ENCODE assay signal across 18 cellular contexts in the genomic region with DNA sequence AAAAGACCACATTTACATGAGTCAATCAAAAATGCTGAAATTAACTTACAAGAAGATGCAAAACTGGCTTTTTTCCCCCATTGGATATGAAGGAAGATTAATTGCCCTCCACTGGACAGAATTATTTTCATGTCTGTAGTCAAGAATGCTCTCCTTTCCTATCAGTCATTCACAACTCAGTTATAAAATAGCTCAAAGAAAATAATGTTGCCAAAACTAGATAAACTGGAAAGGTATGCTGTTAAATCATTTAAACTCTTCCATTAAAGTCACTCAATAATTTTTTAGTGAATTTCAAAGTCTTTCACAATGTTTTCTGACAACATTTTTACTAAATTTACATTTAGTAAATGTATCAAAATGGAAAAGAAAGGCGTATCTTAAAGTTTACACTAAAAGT.
DNase-seq lines count a peak whose midpoint lies in the region; ATAC-seq, FAIRE-seq and TF ChIP-seq lines count a peak whose summit lies in the region.
"Had no signal": no experiment of that assay in that cellular context is flagged by ENCODE, and none has a peak within 500 bp of the region (broad histone marks: within the 10 kb centered on the region; RNA-seq: fewer than 3 reads in every experiment).

No MANE protein-coding gene starts in this region.

- H3K36me3 ChIP-seq in SK-N-SH (replicated peaks in 1 of 2; ENCODE audit: control insufficient read depth in 1 of 2, insufficient read depth in 2 of 2, low read length in 1 of 2): no peaks in the 10 kb centered on the region
- H3K36me3 ChIP-seq: BE2C, BLaER1 had no signal

- POLR2A ChIA-PET in SK-N-SH (lab: Yijun Ruan, JAX): no interaction called here

- H3K9me3 ChIP-seq in SK-N-SH: no peaks in the 10 kb centered on the region
- H3K9me3 ChIP-seq: A549, BE2C, BLaER1 had no signal

- no peak overlapping the region for H3K27ac ChIP-seq in SK-N-SH (ENCODE audit: low read depth in 2 of 2, low read length in 1 of 2)
- H3K27ac ChIP-seq: 22Rv1, A549, BLaER1 had no signal

- DNase-seq in SK-N-SH: no peak
- DNase-seq in GM19240 (ENCODE audit: insufficient read length, low spot score): no peak
- DNase-seq: BE2C; C1 segment of cervical spinal cord; CD4-positive, alpha-beta memory T cell; CD4-positive, CD25-positive, alpha-beta regulatory T cell; CD8-positive, alpha-beta memory T cell; COR-L47; DMS79 treated with DMSO at 0.1 percent for 48 hours; GF-D8 had no signal

- no peak overlapping the region for H3K4me3 ChIP-seq in SK-N-SH (ENCODE audit: low read depth in 2 of 2, low read length in 1 of 2)
- H3K4me3 ChIP-seq: A549, BLaER1 had no signal

- H3K9ac ChIP-seq in SK-N-SH: no peak overlapping the region
- H3K9ac ChIP-seq: BLaER1 had no signal

- FAIRE-seq in endometrium (lab: Jason Lieb, UNC): peak; percentile 65
- FAIRE-seq: A549, GM12891, GM19239 had no signal

- WGBS in SK-N-SH (ENCODE audit: low lambda C conversion rate): 96% methylated on average over 1 of the region's 1 CpG

- CTCF ChIA-PET in SK-N-SH (lab: Yijun Ruan, JAX): no interaction called here

- ATAC-seq in SK-N-SH treated with all-trans-retinoic acid at 6 μM for 48 hours (no peak), HG02623 (IDR thresholded peaks at IDR 0.05; ENCODE audit: unreplicated experiment) (no peak)
- ATAC-seq: A549 had no signal

- H3K79me2 ChIP-seq in SK-N-SH (ENCODE audit: insufficient read depth): no peaks in the 10 kb centered on the region

- H3F3A ChIP-seq in SK-N-SH (replicated peaks; ENCODE audit: insufficient read depth): peaks cover 3% of the 10 kb centered on the region

- TF ChIP-seq EP300 in SK-N-SH (IDR thresholded peaks at IDR 0.05; ENCODE audit: borderline replicate concordance in 1 of 2, low read depth in 1 of 2, low read length in 1 of 2): no peak

- H2AFZ ChIP-seq in SK-N-SH (ENCODE audit: low read depth): no peak overlapping the region

- H3K4me2 ChIP-seq in SK-N-SH: no peak overlapping the region
- H3K4me2 ChIP-seq: A549, BLaER1 had no signal

- no peak for TF ChIP-seq RAD21 in SK-N-SH (IDR thresholded peaks at IDR 0.05; ENCODE audit: low read length)

- no peak for TF ChIP-seq CTCF in SK-N-SH (IDR thresholded peaks at IDR 0.05)

- H4K20me1 ChIP-seq in SK-N-SH (ENCODE audit: insufficient read depth): no peaks in the 10 kb centered on the region
- H4K20me1 ChIP-seq: BLaER1 had no signal

- H3K4me1 ChIP-seq in SK-N-SH (ENCODE audit: control insufficient read depth in 1 of 2, insufficient read depth in 2 of 2, low read depth in 1 of 2, low read length in 1 of 2): no peaks in the 10 kb centered on the region; a peak in 2 of 4 replicates
- H3K4me1 ChIP-seq: A549, BE2C had no signal

- H3K9me2 ChIP-seq in SK-N-SH: no peaks in the 10 kb centered on the region

- no peaks in the 10 kb centered on the region for H3K27me3 ChIP-seq in SK-N-SH (ENCODE audit: insufficient read depth)
- H3K27me3 ChIP-seq: BE2C, BLaER1 had no signal

TF ChIP-seq in SK-N-SH treated with all-trans-retinoic acid at 6 μM for 48 hours, 23 proteins besides CTCF, POLR2A, EP300 and RAD21:
- TF ChIP-seq, protein P1, sequence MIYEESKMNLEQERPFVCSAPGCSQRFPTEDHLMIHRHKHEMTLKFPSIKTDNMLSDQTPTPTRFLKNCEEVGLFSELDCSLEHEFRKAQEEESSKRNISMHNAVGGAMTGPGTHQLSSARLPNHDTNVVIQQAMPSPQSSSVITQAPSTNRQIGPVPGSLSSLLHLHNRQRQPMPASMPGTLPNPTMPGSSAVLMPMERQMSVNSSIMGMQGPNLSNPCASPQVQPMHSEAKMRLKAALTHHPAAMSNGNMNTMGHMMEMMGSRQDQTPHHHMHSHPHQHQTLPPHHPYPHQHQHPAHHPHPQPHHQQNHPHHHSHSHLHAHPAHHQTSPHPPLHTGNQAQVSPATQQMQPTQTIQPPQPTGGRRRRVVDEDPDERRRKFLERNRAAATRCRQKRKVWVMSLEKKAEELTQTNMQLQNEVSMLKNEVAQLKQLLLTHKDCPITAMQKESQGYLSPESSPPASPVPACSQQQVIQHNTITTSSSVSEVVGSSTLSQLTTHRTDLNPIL (CRISPR knock-in tag; IDR thresholded peaks at IDR 0.05; ENCODE audit: low read depth): 0 out of 2 replicates have a peak, but pooled peaks have one; percentile 30
- peak; percentile 98 for TF ChIP-seq ISL1 (CRISPR knock-in tag; IDR thresholded peaks at IDR 0.05)
- TF ChIP-seq, protein P2, sequence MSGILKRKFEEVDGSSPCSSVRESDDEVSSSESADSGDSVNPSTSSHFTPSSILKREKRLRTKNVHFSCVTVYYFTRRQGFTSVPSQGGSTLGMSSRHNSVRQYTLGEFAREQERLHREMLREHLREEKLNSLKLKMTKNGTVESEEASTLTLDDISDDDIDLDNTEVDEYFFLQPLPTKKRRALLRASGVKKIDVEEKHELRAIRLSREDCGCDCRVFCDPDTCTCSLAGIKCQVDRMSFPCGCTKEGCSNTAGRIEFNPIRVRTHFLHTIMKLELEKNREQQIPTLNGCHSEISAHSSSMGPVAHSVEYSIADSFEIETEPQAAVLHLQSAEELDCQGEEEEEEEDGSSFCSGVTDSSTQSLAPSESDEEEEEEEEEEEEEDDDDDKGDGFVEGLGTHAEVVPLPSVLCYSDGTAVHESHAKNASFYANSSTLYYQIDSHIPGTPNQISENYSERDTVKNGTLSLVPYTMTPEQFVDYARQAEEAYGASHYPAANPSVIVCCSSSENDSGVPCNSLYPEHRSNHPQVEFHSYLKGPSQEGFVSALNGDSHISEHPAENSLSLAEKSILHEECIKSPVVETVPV (CRISPR knock-in tag; IDR thresholded peaks at IDR 0.05): no peak
- 0 out of 2 replicates have a peak, but pooled peaks have one; percentile 26 for TF ChIP-seq CSDC2 (CRISPR knock-in tag; IDR thresholded peaks at IDR 0.05)
- TF ChIP-seq ZC3H10 (CRISPR knock-in tag; IDR thresholded peaks at IDR 0.05): no peak
- no peak for TF ChIP-seq TOX (CRISPR knock-in tag; IDR thresholded peaks at IDR 0.05; ENCODE audit: borderline replicate concordance)

TF ChIP-seq in SK-N-SH, 30 proteins besides CTCF, POLR2A, EP300 and RAD21:
- TF ChIP-seq MXI1 (IDR thresholded peaks at IDR 0.05; ENCODE audit: low read depth, low read length): no peak
TF ChIP-seq in SK-N-SH: peak in this region for 0.
